Comparison of ENCODE assay signal across 2 cellular contexts in genomic region chr9:136988872-136989271, GRCh38.
TF ChIP-seq lines count a peak whose summit lies in the region.

No MANE protein-coding gene starts in this region.

TF ChIP-seq in HEK293, 187 proteins besides CTCF, POLR2A, EP300 and RAD21:
- TF ChIP-seq ZNF121 (tag by site-specific recombination; IDR thresholded peaks at IDR 0.05): peak; percentile 44; the same call in 1 of the 2 replicates
- TF ChIP-seq TCF7L2 (IDR thresholded peaks at IDR 0.05; ENCODE audit: borderline replicate concordance, low read depth, low read length): no peak

TF ChIP-seq in H1, 55 proteins besides CTCF, POLR2A, EP300 and RAD21:
- no peak for TF ChIP-seq TBP (IDR thresholded peaks at IDR 0.05; ENCODE audit: low read depth, low read length)
- no peak for TF ChIP-seq TAF1 (IDR thresholded peaks at IDR 0.05; ENCODE audit: low read depth, low read length)
- no peak for TF ChIP-seq KDM5A (IDR thresholded peaks at IDR 0.05; ENCODE audit: low read length)
- TF ChIP-seq NRF1 (IDR thresholded peaks at IDR 0.05; ENCODE audit: low read depth, low read length): no peak
- no peak for TF ChIP-seq GTF2F1 (IDR thresholded peaks at IDR 0.05; ENCODE audit: borderline replicate concordance, low read depth, low read length)
- no peak for TF ChIP-seq NANOG (IDR thresholded peaks at IDR 0.05; ENCODE audit: insufficient read depth, low read depth, low read length, poor library complexity, severe bottlenecking)
- no peak for TF ChIP-seq EZH2 (IDR thresholded peaks at IDR 0.05; ENCODE audit: low read depth, low read length, severe bottlenecking)
- TF ChIP-seq JUN (IDR thresholded peaks at IDR 0.05; ENCODE audit: low read depth, low read length): no peak
- TF ChIP-seq MAX (IDR thresholded peaks at IDR 0.05): no peak
- no peak for TF ChIP-seq TEAD4 (IDR thresholded peaks at IDR 0.05; ENCODE audit: low read depth, low read length)
- no peak for TF ChIP-seq RXRA (IDR thresholded peaks at IDR 0.05; ENCODE audit: insufficient read depth, low read depth, low read length)
- TF ChIP-seq ZNF274 (IDR thresholded peaks at IDR 0.05; ENCODE audit: borderline replicate concordance, extremely low read depth, low read length): no peak
- TF ChIP-seq SIX5 (IDR thresholded peaks at IDR 0.05; ENCODE audit: low read depth, low read length): no peak
- no peak for TF ChIP-seq RBBP5 (IDR thresholded peaks at IDR 0.05; ENCODE audit: borderline replicate concordance, low read depth, low read length)
- TF ChIP-seq RFX5 (IDR thresholded peaks at IDR 0.05; ENCODE audit: borderline replicate concordance, low read depth, low read length): no peak
- TF ChIP-seq CBX8 (IDR thresholded peaks at IDR 0.05; ENCODE audit: borderline replicate concordance, low read depth, low read length): no peak
- TF ChIP-seq CBX5 (IDR thresholded peaks at IDR 0.05; ENCODE audit: low read depth, low read length): no peak
- TF ChIP-seq BACH1 (IDR thresholded peaks at IDR 0.05; ENCODE audit: low read length): no peak
- TF ChIP-seq POLR2AphosphoS5 (IDR thresholded peaks at IDR 0.05; ENCODE audit: low read depth, low read length): no peak
